In the genomic region with DNA sequence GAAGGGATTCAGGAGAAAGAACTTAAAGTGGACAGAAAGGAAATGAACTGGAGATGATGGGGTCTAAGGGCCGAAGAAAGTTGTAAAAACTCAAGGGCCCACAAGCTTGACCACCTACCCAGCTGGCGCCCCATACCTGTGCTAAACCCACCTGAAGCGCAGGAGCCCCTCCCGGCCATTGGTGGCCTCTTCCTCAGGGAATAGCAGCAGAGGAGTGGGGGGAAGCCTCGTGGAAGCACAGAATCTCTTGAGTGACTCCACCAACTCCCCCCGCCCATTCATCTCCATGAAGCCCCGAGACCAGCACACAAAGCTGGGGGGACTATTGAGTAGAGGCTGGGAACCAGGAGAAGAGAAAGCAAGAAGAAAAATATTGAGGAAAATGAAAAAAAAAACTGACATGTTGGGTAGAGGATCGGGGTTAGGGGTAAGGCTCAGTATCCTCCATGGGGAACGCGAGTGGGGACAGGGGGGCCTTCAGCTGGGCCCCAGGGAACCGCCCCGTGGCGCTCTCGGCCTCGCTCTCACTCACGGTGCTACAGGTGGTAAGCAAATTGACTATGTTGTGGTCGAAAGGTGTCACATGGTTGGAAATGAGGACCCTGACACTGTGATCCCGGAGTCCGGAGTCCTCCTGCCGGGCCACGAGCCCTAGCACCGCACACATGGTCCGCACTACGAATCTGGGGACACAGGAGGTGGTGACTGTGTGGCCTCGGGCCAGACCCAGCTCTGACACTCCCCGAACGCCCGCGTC, we compare ENCODE assay signal across 1 cellular context.
TF ChIP-seq lines count a peak whose summit lies in the region.

No MANE protein-coding gene starts in this region.

TF ChIP-seq in H1, 55 proteins besides CTCF, POLR2A, EP300 and RAD21:
- TF ChIP-seq SIRT6 (IDR thresholded peaks at IDR 0.05; ENCODE audit: low read length) (no peak), EZH2 (IDR thresholded peaks at IDR 0.05; ENCODE audit: low read depth, low read length, severe bottlenecking) (no peak), BACH1 (IDR thresholded peaks at IDR 0.05; ENCODE audit: low read length) (0 out of 2 replicates have a peak, but pooled peaks have one; percentile 1), SP2 (IDR thresholded peaks at IDR 0.05; ENCODE audit: low read length) (no peak)
- TF ChIP-seq, protein P1, sequence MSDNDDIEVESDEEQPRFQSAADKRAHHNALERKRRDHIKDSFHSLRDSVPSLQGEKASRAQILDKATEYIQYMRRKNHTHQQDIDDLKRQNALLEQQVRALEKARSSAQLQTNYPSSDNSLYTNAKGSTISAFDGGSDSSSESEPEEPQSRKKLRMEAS (IDR thresholded peaks at IDR 0.05): peak; percentile 58
TF ChIP-seq in H1: peak in this region for 2.
